ENCODE assay signal across 33 cellular contexts in genomic region chr11:120998581-120998980, GRCh38. TPM values are rescaled to one million over a fixed set of nuclear protein-coding genes. Genes with fewer than 3 reads are reported as not detected.
DNase-seq lines count a peak whose midpoint lies in the region; ATAC-seq, FAIRE-seq and TF ChIP-seq lines count a peak whose summit lies in the region.
"Had no signal": no experiment of that assay in that cellular context is flagged by ENCODE, and none has a peak within 500 bp of the region (broad histone marks: within the 10 kb centered on the region; RNA-seq: fewer than 3 reads in every experiment).

No MANE protein-coding gene starts in this region.

- no peak overlapping the region for H4K8ac ChIP-seq in H1 (ENCODE audit: extremely low read depth, insufficient read depth, low read length)
- no peak overlapping the region for H4K8ac ChIP-seq in mesendoderm (ENCODE audit: low read depth, low read length)

- H2BK20ac ChIP-seq in H1 (ENCODE audit: low read length), result no peak overlapping the region

- no peaks in the 10 kb centered on the region for H3K9me3 ChIP-seq in H1 (ENCODE audit: insufficient read depth in 2 of 2, low read depth in 1 of 2, low read length in 1 of 2)
- H3K9me3 ChIP-seq: A549; BE2C; BLaER1; BLaER1 treated with 17β-estradiol and CSF1 and Interleukin-3, amounts not matched to agents 10 nM and 100 nM; Caco-2 had no signal

- no peak overlapping the region for H2BK12ac ChIP-seq in H1 (ENCODE audit: low read depth, low read length)

- H3K23me2 ChIP-seq in H1 (ENCODE audit: low read depth, low read length), result no peaks in the 10 kb centered on the region

- no peak for TF ChIP-seq EP300 in H1 (IDR thresholded peaks at IDR 0.05; ENCODE audit: borderline replicate concordance in 1 of 2, low read depth in 2 of 2, low read length in 2 of 2)

- DNase-seq in ELF-1 (ENCODE audit: low read depth, low spot score) (peak; percentile 74), H1 (ENCODE audit: low read depth in 1 of 2, low spot score in 2 of 2) (no peak), mesendoderm (peak; percentile 85), NCI-H146 treated with DMSO at 0.1 percent for 48 hours (lab: John Stamatoyannopoulos, UW; ENCODE audit: unreplicated experiment) (no peak), NCI-H524 (lab: John Stamatoyannopoulos, UW) (no peak)
- DNase-seq: 8988T; ACHN; AML-193; BE2C; C1 segment of cervical spinal cord; Caco-2; Calu3; CD4-positive, alpha-beta memory T cell; CD4-positive, alpha-beta T cell; CD4-positive, CD25-positive, alpha-beta regulatory T cell; CD8-positive, alpha-beta memory T cell; CD8-positive, alpha-beta T cell; COR-L47; DMS 273 treated with DMSO at 0.1 percent for 48 hours; DMS153; DMS53; DMS79; DMS79 treated with DMSO at 0.1 percent for 48 hours; DND-41; EL had no signal

- no peak for FAIRE-seq in H1 (lab: Jason Lieb, UNC)
- FAIRE-seq: A204.1, A549, D721Med had no signal

- no peak for TF ChIP-seq POLR2A in H1 (IDR thresholded peaks at IDR 0.05; ENCODE audit: control extremely low read depth in 1 of 2, low read depth in 2 of 2, low read length in 2 of 2)

- CTCF ChIA-PET in H1 (lab: Charles Lee; ENCODE audit: partially characterized antibody), result interaction anchor here (1.1 to 2.6 kb wide), 6 partner anchors 14 to 196 kb away, joined by 3 to 11 read pairs (median 4); no protein-coding TSS in a partner anchor

- H2BK120ac ChIP-seq in H1 (replicated peaks; ENCODE audit: low read depth, low read length) (no peak overlapping the region), mesendoderm (ENCODE audit: low read depth, low read length) (no peak overlapping the region)

- H3K4ac ChIP-seq in H1 (replicated peaks; ENCODE audit: insufficient read length, low read depth, low read length) (no peak overlapping the region), mesendoderm (ENCODE audit: low read depth, low read length) (no peak overlapping the region)

- H3K79me2 ChIP-seq in H1 (ENCODE audit: control insufficient read depth in 1 of 2, insufficient read depth in 2 of 2, low read length in 2 of 2) (no peaks in the 10 kb centered on the region), mesendoderm (ENCODE audit: control insufficient read depth, insufficient read depth, low read length) (no peaks in the 10 kb centered on the region)

- H3K79me1 ChIP-seq in H1 (ENCODE audit: low read depth, low read length), result no peaks in the 10 kb centered on the region
- no peaks in the 10 kb centered on the region for H3K79me1 ChIP-seq in mesendoderm (ENCODE audit: low read length)

- H3K27ac ChIP-seq in H1 (ENCODE audit: low read depth, low read length) (no peak overlapping the region), mesendoderm (ENCODE audit: low read depth, low read length) (peak overlapping the region; percentile 69)
- H3K27ac ChIP-seq: 22Rv1; A549; BLaER1; BLaER1 treated with 17β-estradiol and CSF1 and Interleukin-3, amounts not matched to agents 10 nM and 100 nM; C4-2B had no signal

- TF ChIP-seq CTCF in H1 (IDR thresholded peaks at IDR 0.05; ENCODE audit: control extremely low read depth in 1 of 3, insufficient read depth in 1 of 3, low read depth in 1 of 3, low read length in 3 of 3), result no peak

- no peak overlapping the region for H3K4me2 ChIP-seq in H1 (ENCODE audit: insufficient read depth in 1 of 2, low read depth in 2 of 2, low read length in 2 of 2)
- H3K4me2 ChIP-seq in mesendoderm (ENCODE audit: low read length), result no peak overlapping the region
- H3K4me2 ChIP-seq: A549; BLaER1; BLaER1 treated with 17β-estradiol and CSF1 and Interleukin-3, amounts not matched to agents 10 nM and 100 nM had no signal

- H3K27me3 ChIP-seq in H1 (replicated peaks in 1 of 4; ENCODE audit: control insufficient read depth in 3 of 4, extremely low read depth in 1 of 4, insufficient read depth in 3 of 4, low read length in 3 of 4) (no peaks in the 10 kb centered on the region; a peak in 1 of 7 replicates), mesendoderm (ENCODE audit: insufficient read depth, low read length, poor library complexity) (no peaks in the 10 kb centered on the region)
- H3K27me3 ChIP-seq: BE2C; BLaER1; BLaER1 treated with 17β-estradiol and CSF1 and Interleukin-3, amounts not matched to agents 10 nM and 100 nM had no signal

- no peak overlapping the region for H3K14ac ChIP-seq in H1 (ENCODE audit: insufficient read length)

- H2BK15ac ChIP-seq in H1 (ENCODE audit: low read length) (no peak overlapping the region), mesendoderm (replicated peaks; ENCODE audit: low read depth) (no peak overlapping the region)

- no peak for ATAC-seq in GM21717 (IDR thresholded peaks at IDR 0.05; ENCODE audit: unreplicated experiment)
- ATAC-seq: A549; CD8-positive, alpha-beta T cell had no signal

- no peak overlapping the region for H3K4me3 ChIP-seq in H1 (ENCODE audit: extremely low read depth in 1 of 4, insufficient read depth in 2 of 4, low read depth in 3 of 4, low read length in 4 of 4)
- no peak overlapping the region for H3K4me3 ChIP-seq in mesendoderm (ENCODE audit: low read length)
- H3K4me3 ChIP-seq: A549; BLaER1; BLaER1 treated with 17β-estradiol and CSF1 and Interleukin-3, amounts not matched to agents 10 nM and 100 nM had no signal

- WGBS in H1 (ENCODE audit: extremely low coverage in 1 of 2, insufficient coverage in 1 of 2, insufficient read length in 1 of 2, insufficient replicate concordance in 2 of 2, low coverage in 1 of 2, low lambda C conversion rate in 2 of 2, missing lambda C conversion rate in 1 of 2), 2 experiments, result 96% methylated on average over 1 of the region's 1 CpG; no CpG with 5 or more reads in 1 of the 2 experiments
- no CpG with 5 or more reads among the region's 1 CpG for WGBS in mesendoderm (ENCODE audit: extremely low coverage, insufficient coverage, low lambda C conversion rate)

- H3K36me3 ChIP-seq in H1 (ENCODE audit: control insufficient read depth in 2 of 4, insufficient read depth in 4 of 4, low read length in 3 of 4) (no peaks in the 10 kb centered on the region), mesendoderm (ENCODE audit: control insufficient read depth, insufficient read depth, low read length) (no peaks in the 10 kb centered on the region)
- H3K36me3 ChIP-seq: BE2C; BLaER1; BLaER1 treated with 17β-estradiol and CSF1 and Interleukin-3, amounts not matched to agents 10 nM and 100 nM had no signal

- H3K4me1 ChIP-seq in H1 (replicated peaks in 1 of 4; ENCODE audit: control insufficient read depth in 3 of 4, insufficient read depth in 4 of 4, low read length in 3 of 4), result peaks cover 0 to 4% (median under 1%) of the 10 kb centered on the region in 4 experiments; a peak in 4 of 7 replicates
- H3K4me1 ChIP-seq in mesendoderm (ENCODE audit: control insufficient read depth, low read depth, low read length), result peaks cover 6% of the 10 kb centered on the region
- H3K4me1 ChIP-seq: A549, BE2C, Caco-2 had no signal

- POLR2A ChIA-PET in H1 (lab: Charles Lee; ENCODE audit: partially characterized antibody), result interaction anchor here (1.7 kb wide), 1 partner anchor 10 kb away, joined by 5 read pairs; no protein-coding TSS in a partner anchor

- no peak for TF ChIP-seq RAD21 in H1 (IDR thresholded peaks at IDR 0.05 in 1 of 2, conservative IDR thresholded peaks at IDR 0.05 in 1 of 2; ENCODE audit: low read depth in 2 of 2, low read length in 2 of 2)

- no peak overlapping the region for H3K18ac ChIP-seq in H1 (ENCODE audit: extremely low read depth, low read length)
- H3K18ac ChIP-seq in mesendoderm (ENCODE audit: low read length), result peak overlapping the region; percentile 11

- H2AK5ac ChIP-seq in H1 (ENCODE audit: low read depth, low read length), result no peak overlapping the region
- no peak overlapping the region for H2AK5ac ChIP-seq in mesendoderm (ENCODE audit: low read length)

- H4K5ac ChIP-seq in H1 (ENCODE audit: insufficient read length, low read depth, low read length), result no peak overlapping the region
- H4K5ac ChIP-seq in mesendoderm (ENCODE audit: low read length), result no peak overlapping the region

- H2BK5ac ChIP-seq in H1 (ENCODE audit: low read depth, low read length), result no peak overlapping the region
- H2BK5ac ChIP-seq in mesendoderm (ENCODE audit: low read length), result no peak overlapping the region

- H4K91ac ChIP-seq in H1 (replicated peaks; ENCODE audit: insufficient read length, low read length), result no peak overlapping the region

- H3K56ac ChIP-seq in H1 (replicated peaks; ENCODE audit: insufficient read length, low read depth, low read length) (no peak overlapping the region), mesendoderm (ENCODE audit: low read length) (no peak overlapping the region)

- H4K20me1 ChIP-seq in H1 (replicated peaks in 1 of 2; ENCODE audit: control insufficient read depth in 1 of 2, insufficient read depth in 2 of 2, low read length in 2 of 2), result no peaks in the 10 kb centered on the region
- H4K20me1 ChIP-seq: BLaER1; BLaER1 treated with 17β-estradiol and CSF1 and Interleukin-3, amounts not matched to agents 10 nM and 100 nM had no signal

- no peak overlapping the region for H2AFZ ChIP-seq in H1 (ENCODE audit: low read length)

- peak overlapping the region; percentile 62 for H3K23ac ChIP-seq in H1 (ENCODE audit: insufficient read length)
- H3K23ac ChIP-seq in mesendoderm (ENCODE audit: low read length), result no peak overlapping the region

- H3K9ac ChIP-seq in H1 (replicated peaks in 1 of 4; ENCODE audit: extremely low read depth in 1 of 4, low read depth in 3 of 4, low read length in 3 of 4) (no peak overlapping the region), mesendoderm (ENCODE audit: low read length) (no peak overlapping the region)
- H3K9ac ChIP-seq: BLaER1; BLaER1 treated with 17β-estradiol and CSF1 and Interleukin-3, amounts not matched to agents 10 nM and 100 nM had no signal

TF ChIP-seq in H1, 55 proteins besides CTCF, POLR2A, EP300 and RAD21 (continues in another document):
- no peak for TF ChIP-seq CEBPB (IDR thresholded peaks at IDR 0.05; ENCODE audit: low read depth, low read length)

RNA-seq across cellular contexts. Expression of gene TBCEL, which starts 25.3 kb away (rescaled TPM):
- total RNA-seq in H1 (2021; fragmentation: NEBNext Ultra II Directional; extraction: Animal tissue kit (Norgen Biotek cat#: 25700)), result 14.3 and 16.0 TPM in 2 replicates
- polyA plus RNA-seq in H1 (2011; rRNA removed), result 2.3 and 3.9 TPM in 2 replicates
- 5.0 TPM for polyA plus RNA-seq in H1 (2011; cell fraction: cytosol; rRNA removed)
- polyA plus RNA-seq in H1 (2011; cell fraction: nucleus; rRNA removed), result 3.6 TPM
- polyA plus RNA-seq in H1 (2012, experiment 1 of 2), result 4.1 to 6.7 TPM (median 4.7 TPM) in 4 replicates
- polyA plus RNA-seq in H1 (2012, experiment 2 of 2), result 0.54 TPM
- polyA plus RNA-seq in H1 (2013, experiment 1 of 2), result 5.8 TPM
- polyA plus RNA-seq in H1 (2013, experiment 2 of 2), result 5.7 TPM
- 24.5 and 25.3 TPM in 2 replicates for polyA minus RNA-seq in H1 (2011; rRNA and poly(A)+ RNA removed)
- 5.9 TPM for polyA minus RNA-seq in H1 (2011; cell fraction: cytosol; rRNA and poly(A)+ RNA removed)
- 38.9 TPM for polyA minus RNA-seq in H1 (2011; cell fraction: nucleus; rRNA and poly(A)+ RNA removed)
- 6.0 TPM for polyA plus RNA-seq in mesendoderm (2013, experiment 1 of 2)
- polyA plus RNA-seq in mesendoderm (2013, experiment 2 of 2), result 6.6 TPM

Comparison
In these comparisons a context has a peak if more than half of its experiments do, and no peak if none do; other contexts are left out.
1. DNase-seq: peak in ELF-1 (single experiment) and mesendoderm (single experiment); none in H1 (0 of 2), NCI-H146 treated with DMSO at 0.1 percent for 48 hours (single experiment) and NCI-H524 (0 of 2).